In genomic region chr2:181125364-181125763, GRCh38 we compare ENCODE assay signal across 16 cellular contexts.
A peak's percentile ranks its signal among the peaks of the same experiment; 100 is the strongest.
DNase-seq lines count a peak whose midpoint lies in the region; ATAC-seq and FAIRE-seq lines count a peak whose summit lies in the region.
"Had no signal": no experiment of that assay in that cellular context is flagged by ENCODE, and none has a peak within 500 bp of the region (broad histone marks: within the 10 kb centered on the region; RNA-seq: fewer than 3 reads in every experiment).

No MANE protein-coding gene starts in this region.

- CTCF ChIA-PET in activated CD8-positive, alpha-beta memory T cell treated with anti-CD3 and anti-CD28 coated beads, Interleukin-2, amount 10 ng/mL, durations not matched to agents 7 days and 5 days (lab: Charles Lee): interaction anchor here (1.6 to 10.8 kb wide), 7 partner anchors 16 to 341 kb away, joined by 3 to 118 read pairs (median 11); partner anchors contain the start of gene ITGA4

- no peaks in the 10 kb centered on the region for H3K9me3 ChIP-seq in T-helper 17 cell (ENCODE audit: control insufficient read depth, low read length, poor library complexity, severe bottlenecking)
- H3K9me3 ChIP-seq: psoas muscle had no signal

- H3K27ac Mint-ChIP-seq in activated CD8-positive, alpha-beta memory T cell treated with anti-CD3 and anti-CD28 coated beads, Interleukin-2, amount 10 ng/mL, durations not matched to agents 7 days and 5 days: peak overlapping the region; percentile 92
- H3K27ac Mint-ChIP-seq in T-helper 17 cell: peak overlapping the region; percentile 97
- H3K27ac Mint-ChIP-seq in central memory CD8-positive, alpha-beta T cell (ENCODE audit: low read depth): peak overlapping the region; percentile 94
- H3K27ac Mint-ChIP-seq in stimulated activated naive CD8-positive, alpha-beta T cell treated with anti-CD3 and anti-CD28 coated beads, Interleukin-15, amount 100 ng/mL, for 72 hours: peak overlapping the region; percentile 94 to 96
- H3K27ac Mint-ChIP-seq: stimulated activated naive B cell treated with anti-CD40 and anti-IgM and Interleukin-4, amounts not matched to agents 10 μg/mL and 1 μg/mL and 100 μg/mL, for 72 hours had no signal

- DNase-seq in activated CD8-positive, alpha-beta memory T cell treated with anti-CD3 and anti-CD28 coated beads, Interleukin-2, amount 10 ng/mL, durations not matched to agents 7 days and 5 days: no peak
- DNase-seq in activated CD8-positive, alpha-beta memory T cell treated with anti-CD3 and anti-CD28 coated beads for 24 hours: no peak
- DNase-seq in T-helper 17 cell (no peak), frontal cortex (ENCODE audit: low spot score in 2 of 2) (no peak)
- no peak for DNase-seq in central memory CD8-positive, alpha-beta T cell (ENCODE audit: low spot score in 2 of 2)
- no peak for DNase-seq in stimulated activated naive CD8-positive, alpha-beta T cell treated with anti-CD3 and anti-CD28 coated beads, Interleukin-15, amount 100 ng/mL, for 72 hours
- DNase-seq: aorta; naive B cell; NCI-H1436; NCI-H82; psoas muscle; stimulated activated naive B cell treated with anti-CD40 and anti-IgM and Interleukin-4, amounts not matched to agents 10 μg/mL and 1 μg/mL and 100 μg/mL, for 72 hours had no signal

- H3K4me1 Mint-ChIP-seq in activated CD8-positive, alpha-beta memory T cell treated with anti-CD3 and anti-CD28 coated beads, Interleukin-2, amount 10 ng/mL, durations not matched to agents 7 days and 5 days: peaks cover 79% of the 10 kb centered on the region
- peaks cover 24% of the 10 kb centered on the region for H3K4me1 Mint-ChIP-seq in T-helper 17 cell
- H3K4me1 Mint-ChIP-seq in central memory CD8-positive, alpha-beta T cell: peaks cover 49% of the 10 kb centered on the region
- H3K4me1 Mint-ChIP-seq in stimulated activated naive CD8-positive, alpha-beta T cell treated with anti-CD3 and anti-CD28 coated beads, Interleukin-15, amount 100 ng/mL, for 72 hours: peaks cover 48% of the 10 kb centered on the region

- no peaks in the 10 kb centered on the region for H3K27me3 Mint-ChIP-seq in activated CD8-positive, alpha-beta memory T cell treated with anti-CD3 and anti-CD28 coated beads, Interleukin-2, amount 10 ng/mL, durations not matched to agents 7 days and 5 days
- no peaks in the 10 kb centered on the region for H3K27me3 Mint-ChIP-seq in T-helper 17 cell
- H3K27me3 Mint-ChIP-seq in central memory CD8-positive, alpha-beta T cell: no peaks in the 10 kb centered on the region
- H3K27me3 Mint-ChIP-seq in stimulated activated naive CD8-positive, alpha-beta T cell treated with anti-CD3 and anti-CD28 coated beads, Interleukin-15, amount 100 ng/mL, for 72 hours: no peaks in the 10 kb centered on the region
- H3K27me3 Mint-ChIP-seq: naive B cell; stimulated activated naive B cell treated with anti-CD40 and anti-IgM and Interleukin-4, amounts not matched to agents 10 μg/mL and 1 μg/mL and 100 μg/mL, for 72 hours had no signal

- peaks cover 43% of the 10 kb centered on the region for H3K36me3 Mint-ChIP-seq in activated CD8-positive, alpha-beta memory T cell treated with anti-CD3 and anti-CD28 coated beads, Interleukin-2, amount 10 ng/mL, durations not matched to agents 7 days and 5 days
- peaks cover 5% of the 10 kb centered on the region for H3K36me3 Mint-ChIP-seq in T-helper 17 cell (ENCODE audit: low read depth)
- peaks cover 9% of the 10 kb centered on the region for H3K36me3 Mint-ChIP-seq in central memory CD8-positive, alpha-beta T cell (ENCODE audit: insufficient read depth)
- H3K36me3 Mint-ChIP-seq: naive B cell; stimulated activated naive B cell treated with anti-CD40 and anti-IgM and Interleukin-4, amounts not matched to agents 10 μg/mL and 1 μg/mL and 100 μg/mL, for 72 hours had no signal

- no peak for ATAC-seq in activated CD8-positive, alpha-beta memory T cell treated with anti-CD3 and anti-CD28 coated beads, Interleukin-2, amount 10 ng/mL, durations not matched to agents 7 days and 5 days
- ATAC-seq in T-helper 17 cell (no peak), GM21619 (IDR thresholded peaks at IDR 0.05; ENCODE audit: unreplicated experiment) (no peak), HG02870 (IDR thresholded peaks at IDR 0.05; ENCODE audit: unreplicated experiment) (no peak)
- no peak for ATAC-seq in central memory CD8-positive, alpha-beta T cell (replicated peaks; ENCODE audit: extremely low read depth, poor library complexity, severe bottlenecking)
- no peak for ATAC-seq in stimulated activated naive CD8-positive, alpha-beta T cell treated with anti-CD3 and anti-CD28 coated beads, Interleukin-15, amount 100 ng/mL, for 72 hours
- ATAC-seq: psoas muscle; stimulated activated naive B cell treated with anti-CD40 and anti-IgM and Interleukin-4, amounts not matched to agents 10 μg/mL and 1 μg/mL and 100 μg/mL, for 72 hours had no signal

- no peak for FAIRE-seq in frontal cortex (lab: Jason Lieb, UNC)
- FAIRE-seq: RCC 7860, urothelium cell line had no signal

- H3K9me3 Mint-ChIP-seq in activated CD8-positive, alpha-beta memory T cell treated with anti-CD3 and anti-CD28 coated beads, Interleukin-2, amount 10 ng/mL, durations not matched to agents 7 days and 5 days (ENCODE audit: low read depth): peaks cover 3% of the 10 kb centered on the region
- peaks cover 4% of the 10 kb centered on the region for H3K9me3 Mint-ChIP-seq in central memory CD8-positive, alpha-beta T cell
- H3K9me3 Mint-ChIP-seq in stimulated activated naive CD8-positive, alpha-beta T cell treated with anti-CD3 and anti-CD28 coated beads, Interleukin-15, amount 100 ng/mL, for 72 hours: no peaks in the 10 kb centered on the region
- H3K9me3 Mint-ChIP-seq: stimulated activated naive B cell treated with anti-CD40 and anti-IgM and Interleukin-4, amounts not matched to agents 10 μg/mL and 1 μg/mL and 100 μg/mL, for 72 hours had no signal

- peak overlapping the region; percentile 73 for H3K4me3 Mint-ChIP-seq in activated CD8-positive, alpha-beta memory T cell treated with anti-CD3 and anti-CD28 coated beads, Interleukin-2, amount 10 ng/mL, durations not matched to agents 7 days and 5 days
- no peak overlapping the region for H3K4me3 Mint-ChIP-seq in T-helper 17 cell
- peak overlapping the region; percentile 55 for H3K4me3 Mint-ChIP-seq in central memory CD8-positive, alpha-beta T cell
- peak overlapping the region; percentile 82 to 88 for H3K4me3 Mint-ChIP-seq in stimulated activated naive CD8-positive, alpha-beta T cell treated with anti-CD3 and anti-CD28 coated beads, Interleukin-15, amount 100 ng/mL, for 72 hours
- H3K4me3 Mint-ChIP-seq: naive B cell; stimulated activated naive B cell treated with anti-CD40 and anti-IgM and Interleukin-4, amounts not matched to agents 10 μg/mL and 1 μg/mL and 100 μg/mL, for 72 hours had no signal
